In genomic region chr11:47510231-47510630, GRCh38 we compare ENCODE assay signal across 12 cellular contexts. TPM values are rescaled to one million over a fixed set of nuclear protein-coding genes. Genes with fewer than 3 reads are reported as not detected.
A peak's percentile ranks its signal among the peaks of the same experiment; 100 is the strongest.
DNase-seq lines count a peak whose midpoint lies in the region; ATAC-seq and TF ChIP-seq lines count a peak whose summit lies in the region.
"Had no signal": no experiment of that assay in that cellular context is flagged by ENCODE, and none has a peak within 500 bp of the region (broad histone marks: within the 10 kb centered on the region; RNA-seq: fewer than 3 reads in every experiment).

No MANE protein-coding gene starts in this region.

- peaks cover 99% of the 10 kb centered on the region for H3K79me2 ChIP-seq in MM.1S (ENCODE audit: low read length)
- H3K79me2 ChIP-seq in trophoblast cell (ENCODE audit: control insufficient read depth, insufficient read depth, low read length, poor library complexity): peaks cover 9% of the 10 kb centered on the region

- H3K36me3 Mint-ChIP-seq in dendritic cell treated with granulocyte-macrophage colony-stimulating factor and Interleukin-4, amounts not matched to agents 40 ng/mL and 50 ng/mL, for 4 days (ENCODE audit: low read depth): peaks cover 18% of the 10 kb centered on the region

- H3K9ac ChIP-seq in MM.1S (ENCODE audit: low read length) (no peak overlapping the region), trophoblast cell (ENCODE audit: low read length) (no peak overlapping the region)

- TF ChIP-seq POLR2A in erythroblast (IDR thresholded peaks at IDR 0.05; ENCODE audit: low read length): no peak

- no peak overlapping the region for H2BK12ac ChIP-seq in trophoblast cell (ENCODE audit: low read length)

- ATAC-seq in GM21515 (IDR thresholded peaks at IDR 0.05; ENCODE audit: unreplicated experiment): no peak
- ATAC-seq in HG03039 (IDR thresholded peaks at IDR 0.05; ENCODE audit: unreplicated experiment): no peak
- ATAC-seq in HG03045 (IDR thresholded peaks at IDR 0.05; ENCODE audit: unreplicated experiment): no peak
- ATAC-seq: SK-N-SH treated with all-trans-retinoic acid at 6 μM for 48 hours had no signal

- no peak overlapping the region for H2BK5ac ChIP-seq in trophoblast cell (ENCODE audit: low read depth, low read length, poor library complexity)

- peaks cover 6% of the 10 kb centered on the region; the same call in 1 of the 2 replicates for H3K4me1 ChIP-seq in MM.1S (ENCODE audit: low read length)
- peaks cover 15% of the 10 kb centered on the region in 2 experiments for H3K4me1 ChIP-seq in trophoblast cell (ENCODE audit: control insufficient read depth in 1 of 2, insufficient read depth in 2 of 2, low read length in 2 of 2)

- peak overlapping the region; percentile 55 for H3K27ac Mint-ChIP-seq in dendritic cell treated with granulocyte-macrophage colony-stimulating factor and Interleukin-4, amounts not matched to agents 40 ng/mL and 50 ng/mL, for 4 days

- H3K27ac ChIP-seq in MM.1S (ENCODE audit: low read length) (no peak overlapping the region), trophoblast cell (ENCODE audit: low read depth, low read length) (no peak overlapping the region)

- DNase-seq in EL (peak; percentile 40), MM.1S (no peak), trophoblast cell (no peak), erythroblast (lab: John Stamatoyannopoulos, UW) (no peak)
- DNase-seq: heart left ventricle, tibial artery had no signal

- no peak overlapping the region for H4K12ac ChIP-seq in trophoblast cell (ENCODE audit: low read depth, low read length)

- H3K79me1 ChIP-seq in trophoblast cell (ENCODE audit: low read length): peaks cover 5% of the 10 kb centered on the region

- H3K4me3 Mint-ChIP-seq in dendritic cell treated with granulocyte-macrophage colony-stimulating factor and Interleukin-4, amounts not matched to agents 40 ng/mL and 50 ng/mL, for 4 days: no peak overlapping the region

- no peaks in the 10 kb centered on the region for H3K27me3 ChIP-seq in MM.1S (replicated peaks; ENCODE audit: insufficient read depth, low read length)
- no peaks in the 10 kb centered on the region for H3K27me3 ChIP-seq in trophoblast cell (ENCODE audit: insufficient read depth, low read length)
- H3K27me3 ChIP-seq: heart left ventricle, tibial artery had no signal

- H2AFZ ChIP-seq in MM.1S (ENCODE audit: low read length) (no peak overlapping the region), trophoblast cell (ENCODE audit: insufficient read depth, low read length, poor library complexity) (no peak overlapping the region)

- H3K9me2 ChIP-seq in MM.1S (replicated peaks; ENCODE audit: insufficient read depth, low read length): no peaks in the 10 kb centered on the region

- H3K9me3 ChIP-seq in MM.1S (replicated peaks; ENCODE audit: insufficient read depth, low read length) (no peaks in the 10 kb centered on the region), trophoblast cell (ENCODE audit: insufficient read depth, low read depth, low read length) (no peaks in the 10 kb centered on the region)
- H3K9me3 ChIP-seq: heart left ventricle, tibial artery had no signal

- no peak overlapping the region for H4K8ac ChIP-seq in trophoblast cell (ENCODE audit: low read depth, low read length)

- WGBS in trophoblast cell (ENCODE audit: extremely low coverage, insufficient coverage, insufficient read length): no CpG with 5 or more reads among the region's 7 CpGs

- H3K14ac ChIP-seq in trophoblast cell (ENCODE audit: low read length): no peak overlapping the region

- H2AK5ac ChIP-seq in trophoblast cell (ENCODE audit: low read length): no peak overlapping the region

- H2BK120ac ChIP-seq in trophoblast cell (ENCODE audit: insufficient read depth, low read length, poor library complexity): no peak overlapping the region

- H4K91ac ChIP-seq in trophoblast cell (ENCODE audit: low read depth, low read length): no peak overlapping the region

- peak overlapping the region; percentile 40 for H3K4me2 ChIP-seq in MM.1S (ENCODE audit: low read depth, low read length)
- H3K4me2 ChIP-seq in trophoblast cell (ENCODE audit: low read length): no peak overlapping the region

- peaks cover 7% of the 10 kb centered on the region; the same call in 1 of the 2 replicates for H3F3A ChIP-seq in MM.1S (ENCODE audit: insufficient read depth, low read length)

- no peak overlapping the region for H3K23ac ChIP-seq in trophoblast cell (ENCODE audit: low read length)

- H3K18ac ChIP-seq in trophoblast cell (ENCODE audit: low read length): no peak overlapping the region

- no peaks in the 10 kb centered on the region for H3K36me3 ChIP-seq in MM.1S (replicated peaks; ENCODE audit: insufficient read depth, low read length)
- H3K36me3 ChIP-seq in trophoblast cell (ENCODE audit: control insufficient read depth in 1 of 2, insufficient read depth in 2 of 2, low read length in 2 of 2): no peaks in the 10 kb centered on the region
- H3K36me3 ChIP-seq: heart left ventricle, tibial artery had no signal

- no peaks in the 10 kb centered on the region for H3K27me3 Mint-ChIP-seq in dendritic cell treated with granulocyte-macrophage colony-stimulating factor and Interleukin-4, amounts not matched to agents 40 ng/mL and 50 ng/mL, for 4 days

- no peak overlapping the region for H3K4me3 ChIP-seq in MM.1S (ENCODE audit: low read length)
- no peak overlapping the region for H3K4me3 ChIP-seq in trophoblast cell (ENCODE audit: low read depth, low read length)
- H3K4me3 ChIP-seq: coronary artery, heart left ventricle, tibial artery had no signal

- no peaks in the 10 kb centered on the region for H3K9me3 Mint-ChIP-seq in dendritic cell treated with granulocyte-macrophage colony-stimulating factor and Interleukin-4, amounts not matched to agents 40 ng/mL and 50 ng/mL, for 4 days

- peaks cover 84% of the 10 kb centered on the region for H3K4me1 Mint-ChIP-seq in dendritic cell treated with granulocyte-macrophage colony-stimulating factor and Interleukin-4, amounts not matched to agents 40 ng/mL and 50 ng/mL, for 4 days (ENCODE audit: low read depth)

- H4K20me1 ChIP-seq in MM.1S (ENCODE audit: insufficient read depth, low read length): peaks cover 21% of the 10 kb centered on the region

- peak overlapping the region; percentile 4 for H3K4ac ChIP-seq in trophoblast cell (ENCODE audit: low read depth, low read length)

- no peak for TF ChIP-seq CTCF in MM.1S (IDR thresholded peaks at IDR 0.05; ENCODE audit: low read length)

- intact Hi-C loops in dendritic cell treated with granulocyte-macrophage colony-stimulating factor and Interleukin-4, amounts not matched to agents 40 ng/mL and 50 ng/mL, for 4 days (cut with micrococcal nuclease): no loop called here

RNA-seq across cellular contexts. Expression of gene CELF1, which starts 42.7 kb away (rescaled TPM):
- 61.5 and 66.2 TPM in 2 replicates for polyA plus RNA-seq in trophoblast cell (2013)

RNA-seq across cellular contexts. Expression of gene PTPMT1, which starts 55.2 kb away (rescaled TPM):
- polyA plus RNA-seq in trophoblast cell (2013): 53.6 and 57.5 TPM in 2 replicates
